8 cellular contexts compared by ENCODE assay signal in the genomic region with DNA sequence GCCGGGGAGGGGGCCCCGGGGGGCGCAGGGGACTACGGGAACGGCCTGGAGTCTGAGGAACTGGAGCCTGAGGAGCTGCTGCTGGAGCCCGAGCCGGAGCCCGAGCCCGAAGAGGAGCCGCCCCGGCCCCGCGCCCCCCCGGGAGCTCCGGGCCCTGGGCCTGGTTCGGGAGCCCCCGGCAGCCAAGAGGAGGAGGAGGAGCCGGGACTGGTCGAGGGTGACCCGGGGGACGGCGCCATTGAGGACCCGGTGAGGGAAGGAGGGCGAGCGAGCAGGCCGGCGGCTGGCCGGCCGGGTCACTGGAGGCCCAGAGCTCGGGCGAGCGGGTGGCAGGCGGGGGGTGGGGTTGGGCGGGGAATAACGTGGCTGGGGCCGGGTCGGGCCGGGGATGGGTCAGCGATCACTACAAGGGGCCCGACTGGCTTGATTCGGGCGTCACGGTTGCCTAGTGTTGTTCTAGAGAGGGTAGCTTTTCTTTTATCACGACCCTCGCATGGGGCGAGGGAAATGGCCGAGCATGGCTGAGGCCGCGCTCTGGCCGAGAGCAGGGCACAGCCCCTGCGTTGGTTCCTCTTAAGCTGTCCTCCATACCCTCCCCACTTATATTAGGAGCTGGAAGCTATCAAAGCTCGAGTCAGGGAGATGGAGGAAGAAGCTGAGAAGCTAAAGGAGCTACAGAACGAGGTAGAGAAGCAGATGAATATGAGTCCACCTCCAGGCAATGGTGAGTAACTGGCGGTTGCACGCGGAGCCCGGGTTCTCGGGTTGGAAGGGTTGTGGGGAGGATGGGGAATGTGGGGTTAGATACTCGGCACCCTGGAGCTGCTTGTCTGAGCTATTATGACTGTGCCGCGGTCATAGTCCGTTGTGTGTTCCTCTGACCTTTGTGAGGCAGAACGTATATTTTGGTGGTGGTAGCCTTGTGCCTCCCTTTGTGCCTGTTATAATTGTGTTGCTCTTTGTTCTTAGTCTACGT. TPM values are rescaled to one million over a fixed set of nuclear protein-coding genes. Genes with fewer than 3 reads are reported as not detected.
DNase-seq lines count a peak whose midpoint lies in the region; ATAC-seq and TF ChIP-seq lines count a peak whose summit lies in the region.

No MANE protein-coding gene starts in this region.

- no TSS peak for BruUV-seq in A673 (replicated peaks; lab: Mats Ljungman, UMichigan)

- TF ChIP-seq CTCF in A673 (conservative IDR thresholded peaks at IDR 0.05; ENCODE audit: low read depth, low read length) = no peak
- TF ChIP-seq CTCF in hepatocyte (IDR thresholded peaks at IDR 0.05; ENCODE audit: poor library complexity) = peak; percentile 5

- POLR2A ChIA-PET in A673 (lab: Charles Lee; ENCODE audit: low non-redundant PET) = interaction anchor here (0.6 kb wide), 2 partner anchors 61 to 1486 kb away, joined by 3 to 5 read pairs; no protein-coding TSS in a partner anchor

- peak overlapping the region; percentile 78 for H3K4me3 ChIP-seq in A673 (ENCODE audit: low read depth, low read length, poor library complexity, severe bottlenecking)
- H3K4me3 ChIP-seq in hepatocyte = peak overlapping the region; percentile 95
- peak overlapping the region; percentile 85 for H3K4me3 ChIP-seq in skeletal muscle cell (ENCODE audit: low read depth, low read length)

- H2AFZ ChIP-seq in hepatocyte = peak overlapping the region; percentile 59

- peaks cover 28% of the 10 kb centered on the region for H3K79me2 ChIP-seq in hepatocyte

- H3K36me3 ChIP-seq in A673 (ENCODE audit: insufficient read depth, low read length, poor library complexity, severe bottlenecking) = peaks cover 42% of the 10 kb centered on the region
- H3K36me3 ChIP-seq in hepatocyte (replicated peaks; ENCODE audit: insufficient read depth, low read depth) = no peaks in the 10 kb centered on the region

- CTCF ChIA-PET in A673 (lab: Charles Lee) = interaction anchor here (0.7 to 3.1 kb wide), 6 partner anchors 21 to 262 kb away, joined by 3 to 9 read pairs (median 4); no protein-coding TSS in a partner anchor

- peaks cover 12% of the 10 kb centered on the region for H4K20me1 ChIP-seq in hepatocyte (ENCODE audit: insufficient read depth, poor library complexity, severe bottlenecking)

- peak overlapping the region; percentile 91 for H3K4me2 ChIP-seq in hepatocyte

- H3K9me2 ChIP-seq in hepatocyte (replicated peaks; ENCODE audit: insufficient read depth) = no peaks in the 10 kb centered on the region

- DNase-seq in A673 (ENCODE audit: low spot score) (peak; percentile 49), SK-N-DZ (ENCODE audit: low spot score) (peak; percentile 29), amniotic epithelial cell (ENCODE audit: low read depth) (peak; percentile 66), hepatocyte (ENCODE audit: low spot score) (peak; percentile 66), skeletal muscle cell (ENCODE audit: low read depth) (no peak), DMS153 (lab: John Stamatoyannopoulos, UW) (no peak)

- H3K27me3 ChIP-seq in A673 (replicated peaks; ENCODE audit: insufficient read depth, low read depth, low read length, poor library complexity) = no peaks in the 10 kb centered on the region
- H3K27me3 ChIP-seq in hepatocyte = no peaks in the 10 kb centered on the region

- ATAC-seq in GM18909 (IDR thresholded peaks at IDR 0.05; ENCODE audit: poor library complexity, unreplicated experiment) = peak; percentile 13
- peak; percentile 9 for ATAC-seq in HG03432 (IDR thresholded peaks at IDR 0.05; ENCODE audit: unreplicated experiment)

- WGBS in hepatocyte (ENCODE audit: low lambda C conversion rate, missing lambda C conversion rate) = under 1% methylated on average over 45 of the region's 64 CpGs

- H3K4me1 ChIP-seq in A673 (ENCODE audit: insufficient read depth, low read length, poor library complexity, severe bottlenecking) (peaks cover 13% of the 10 kb centered on the region), hepatocyte (ENCODE audit: insufficient read depth) (peaks cover 14% of the 10 kb centered on the region)

- H3K9me3 ChIP-seq in A673 (ENCODE audit: low read depth, low read length, poor library complexity, severe bottlenecking) = no peaks in the 10 kb centered on the region
- no peaks in the 10 kb centered on the region for H3K9me3 ChIP-seq in hepatocyte (ENCODE audit: low read depth)

- H3K27ac ChIP-seq in A673 (ENCODE audit: low read depth, low read length, poor library complexity, severe bottlenecking) (peak overlapping the region; percentile 95), hepatocyte (peak overlapping the region; percentile 97)

- intact Hi-C loops in A673 (cut with micrococcal nuclease; ENCODE audit: unreplicated experiment) = loop anchor here (5.0 kb wide), 2 partner anchors 45 to 145 kb away; a partner anchor contains a TSS

RNA-seq across cellular contexts. Expression of a gene that starts 0.6 kb away (rescaled TPM):
- total RNA-seq in A673 (2021) (275 and 287 TPM in 2 replicates), hepatocyte (94.1 and 116 TPM in 2 replicates)
- polyA plus RNA-seq in SK-N-DZ (2014; cell fraction: cytosol; rRNA removed) = 142 and 147 TPM in 2 replicates
- polyA plus RNA-seq in SK-N-DZ (2014; cell fraction: nucleus; rRNA removed) = 567 and 701 TPM in 2 replicates
- 213 and 245 TPM in 2 replicates for polyA plus RNA-seq in hepatocyte

RNA-seq across cellular contexts. Expression of a gene that starts 15.2 kb away (rescaled TPM):
- total RNA-seq in A673 (2021) (22.8 and 25.1 TPM in 2 replicates), hepatocyte (20.8 and 26.4 TPM in 2 replicates)
- 20.5 and 23.3 TPM in 2 replicates for polyA plus RNA-seq in SK-N-DZ (2014; cell fraction: cytosol; rRNA removed)
- 23.9 and 48.5 TPM in 2 replicates for polyA plus RNA-seq in SK-N-DZ (2014; cell fraction: nucleus; rRNA removed)
- 4.3 and 6.5 TPM in 2 replicates for polyA plus RNA-seq in hepatocyte

RNA-seq across cellular contexts. Expression of a gene that starts 19.2 kb away (rescaled TPM):
- total RNA-seq in A673 (2021) (9.7 and 10.9 TPM in 2 replicates), hepatocyte (3.9 and 6.1 TPM in 2 replicates)
- 6.0 and 9.3 TPM in 2 replicates for polyA plus RNA-seq in SK-N-DZ (2014; cell fraction: cytosol; rRNA removed)
- 17.1 and 21.5 TPM in 2 replicates for polyA plus RNA-seq in SK-N-DZ (2014; cell fraction: nucleus; rRNA removed)
- polyA plus RNA-seq in hepatocyte = 4.6 and 4.8 TPM in 2 replicates

RNA-seq across cellular contexts. Expression of a gene that starts 30.8 kb away (rescaled TPM):
- total RNA-seq in A673 (2021) (23.0 and 28.4 TPM in 2 replicates), hepatocyte (31.9 and 44.4 TPM in 2 replicates)
- polyA plus RNA-seq in SK-N-DZ (2014; cell fraction: cytosol; rRNA removed) = 23.2 and 28.7 TPM in 2 replicates
- polyA plus RNA-seq in SK-N-DZ (2014; cell fraction: nucleus; rRNA removed) = 59.7 and 85.7 TPM in 2 replicates
- polyA plus RNA-seq in hepatocyte = 62.9 and 79.2 TPM in 2 replicates

RNA-seq across cellular contexts. Expression of a gene that starts 35.9 kb away (rescaled TPM):
- total RNA-seq in A673 (2021) = 6.3 and 9.5 TPM in 2 replicates
- 6.4 and 8.3 TPM in 2 replicates for polyA plus RNA-seq in SK-N-DZ (2014; cell fraction: cytosol; rRNA removed)
- polyA plus RNA-seq in SK-N-DZ (2014; cell fraction: nucleus; rRNA removed) = 4.6 and 10.0 TPM in 2 replicates
- 8.2 and 9.4 TPM in 2 replicates for total RNA-seq in hepatocyte
- polyA plus RNA-seq in hepatocyte = 6.3 and 11.2 TPM in 2 replicates

Comparison
In these comparisons a context has a peak if more than half of its experiments do, and no peak if none do; other contexts are left out.
1. DNase-seq: peak in A673 (single experiment), SK-N-DZ (single experiment), amniotic epithelial cell (single experiment) and hepatocyte (single experiment); none in skeletal muscle cell (single experiment) and DMS153 (single experiment).
2. Peak in every context shown above with its lines, with median percentiles within 50 percentile points of each other: H3K4me3 ChIP-seq.